21 cellular contexts compared by ENCODE assay signal in the genomic region with DNA sequence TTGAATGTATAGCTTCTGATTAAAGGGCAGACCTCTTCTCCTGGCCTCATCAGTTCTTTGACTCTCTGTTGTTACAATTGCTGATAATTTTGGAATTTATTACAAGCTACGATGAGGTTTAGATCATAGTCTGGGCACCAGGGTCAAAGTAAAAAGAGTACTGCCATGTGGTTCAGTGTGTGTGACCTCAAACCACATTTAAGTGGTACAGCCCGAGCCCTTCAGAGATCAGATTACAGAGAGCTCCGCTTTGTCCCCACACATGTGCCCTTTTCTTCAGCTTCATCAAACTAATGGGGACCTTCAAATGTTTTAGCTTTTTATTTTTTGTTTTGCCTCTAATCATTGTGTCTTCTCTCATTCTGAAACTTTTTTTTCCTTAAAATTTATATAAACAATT. TPM values are rescaled to one million over a fixed set of nuclear protein-coding genes. Genes with fewer than 3 reads are reported as not detected.
A peak's percentile ranks its signal among the peaks of the same experiment; 100 is the strongest.
DNase-seq lines count a peak whose midpoint lies in the region; TF ChIP-seq lines count a peak whose summit lies in the region.
"Had no signal": no experiment of that assay in that cellular context is flagged by ENCODE, and none has a peak within 500 bp of the region (broad histone marks: within the 10 kb centered on the region; RNA-seq: fewer than 3 reads in every experiment).

No MANE protein-coding gene starts in this region.

- no peak overlapping the region for H2AFZ ChIP-seq in KMS-11 (ENCODE audit: low read depth)
- H2AFZ ChIP-seq: GM23338 had no signal

- H3K4me3 ChIP-seq in KMS-11 (IDR thresholded peaks at IDR 0.05; ENCODE audit: insufficient read depth, low read depth, low read length), result no peak overlapping the region
- H3K4me3 ChIP-seq: A549, GM12878, GM23338 had no signal

- TF ChIP-seq CTCF in KMS-11 (conservative IDR thresholded peaks at IDR 0.05; ENCODE audit: low read depth, low read length), result no peak

- H3K79me2 ChIP-seq in KMS-11 (ENCODE audit: insufficient read depth, low read depth), result no peaks in the 10 kb centered on the region

- H3K4me2 ChIP-seq in KMS-11, result peak overlapping the region; percentile 37; the same call in 1 of the 2 replicates
- H3K4me2 ChIP-seq: A549, GM23338 had no signal

- DNase-seq in DMS53 (lab: John Stamatoyannopoulos, UW) (peak; percentile 34), DMS53 treated with DMSO at 0.1 percent for 48 hours (lab: John Stamatoyannopoulos, UW; ENCODE audit: unreplicated experiment) (no peak), OCI-M1 (lab: John Stamatoyannopoulos, UW) (peak; percentile 4), myocyte (ENCODE audit: low read depth) (peak; percentile 40), NK-92 (lab: John Stamatoyannopoulos, UW; ENCODE audit: unreplicated experiment) (no peak), cortex of kidney (lab: John Stamatoyannopoulos, UW) (no peak), EL (no peak)
- DNase-seq: AML-193; Caco-2; CD4-positive, alpha-beta T cell; DMS79 treated with DMSO at 0.1 percent for 48 hours; HCEC 1CT had no signal

- H3K27ac ChIP-seq in KMS-11, result no peak overlapping the region
- H3K27ac ChIP-seq: 22Rv1, A549, C4-2B had no signal

- H4K20me1 ChIP-seq in KMS-11 (ENCODE audit: insufficient read depth), result no peaks in the 10 kb centered on the region

- H3K27me3 ChIP-seq in KMS-11 (ENCODE audit: insufficient read depth, low read depth), result no peaks in the 10 kb centered on the region

- no peak overlapping the region for H3K9ac ChIP-seq in KMS-11

- no peaks in the 10 kb centered on the region for H3K36me3 ChIP-seq in KMS-11 (ENCODE audit: insufficient read depth)

- peaks cover 29% of the 10 kb centered on the region for H3K4me1 ChIP-seq in KMS-11 (ENCODE audit: low read depth, poor library complexity, severe bottlenecking)
- H3K4me1 ChIP-seq: A549, Caco-2 had no signal

RNA-seq across cellular contexts. Expression of a gene that starts 37.1 kb away (rescaled TPM):
- not detected in 2 replicates for total RNA-seq in myocyte
- polyA plus RNA-seq in myocyte (2012), result not detected
- total RNA-seq: Caco-2; CD4-positive, alpha-beta T cell; G401; GM12878; GM23338; HT-29 had no signal
- polyA plus RNA-seq: A549, BJ, GM12878, GM23338 had no signal

RNA-seq across cellular contexts. Expression of a gene that starts 47.6 kb away (rescaled TPM):
- 2.8 and 3.5 TPM in 2 replicates for total RNA-seq in myocyte
- polyA plus RNA-seq in myocyte (2012), result 2.6 TPM
- total RNA-seq: Caco-2, G401, HT-29 had no signal
- polyA plus RNA-seq: BJ had no signal

Comparison
In these comparisons a context has a peak if more than half of its experiments do, and no peak if none do; other contexts are left out.
1. DNase-seq: peak in DMS53 (single experiment), OCI-M1 (single experiment) and myocyte (single experiment); none in DMS53 treated with DMSO at 0.1 percent for 48 hours (single experiment), NK-92 (single experiment), cortex of kidney (single experiment) and EL (single experiment).